In the genomic region with DNA sequence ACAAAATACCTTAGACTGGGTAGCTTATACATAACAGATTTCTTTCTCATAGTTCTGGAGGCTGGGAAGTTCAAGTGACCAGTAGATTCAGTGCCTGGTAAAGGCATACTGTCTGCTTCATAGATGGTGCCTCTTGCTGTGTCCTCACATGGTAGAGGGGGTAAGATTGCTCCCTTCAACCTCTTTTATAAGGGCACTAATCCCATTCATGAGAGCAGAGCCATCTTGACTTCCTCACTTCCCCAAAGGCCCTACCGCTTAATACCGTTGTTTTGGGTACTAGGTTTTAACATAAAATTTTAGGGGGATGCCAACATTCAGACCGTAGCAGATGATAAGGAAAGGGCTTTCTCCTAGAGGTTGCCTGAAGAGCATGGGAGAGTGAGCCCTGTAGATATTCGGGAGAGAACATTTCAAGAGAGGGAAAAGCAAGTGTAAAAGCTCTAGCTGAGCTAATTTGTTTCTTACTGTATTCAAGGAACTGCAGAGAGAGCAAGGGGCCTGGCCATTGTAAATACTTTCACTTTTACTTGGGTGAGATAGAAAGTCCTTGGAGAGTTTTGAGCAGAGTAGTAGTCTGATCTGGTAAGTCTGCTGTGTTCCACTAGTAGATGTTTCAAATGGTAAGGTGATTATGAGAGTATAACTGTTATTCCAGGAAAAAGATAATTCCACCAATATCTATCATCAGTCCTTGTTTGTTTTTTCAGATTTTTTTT, we compare ENCODE assay signal across 8 cellular contexts. TPM values are rescaled to one million over a fixed set of nuclear protein-coding genes. Genes with fewer than 3 reads are reported as not detected.
DNase-seq lines count a peak whose midpoint lies in the region; ATAC-seq and TF ChIP-seq lines count a peak whose summit lies in the region.

No MANE protein-coding gene starts in this region.

- ATAC-seq in GM19463 (IDR thresholded peaks at IDR 0.05; ENCODE audit: unreplicated experiment) (peak; percentile 87), HG03442 (IDR thresholded peaks at IDR 0.05; ENCODE audit: unreplicated experiment) (peak; percentile 97)

- H3K9me3 Mint-ChIP-seq in CD8-positive, alpha-beta memory T cell = no peaks in the 10 kb centered on the region

- no peak for TF ChIP-seq CTCF in coronary artery (IDR thresholded peaks at IDR 0.05)

- peaks cover 44 to 73% (median 59%) of the 10 kb centered on the region in 3 donors for H3K4me1 Mint-ChIP-seq in CD8-positive, alpha-beta memory T cell

- H3K36me3 Mint-ChIP-seq in CD8-positive, alpha-beta memory T cell = peaks cover 0 to 4% (median 4%) of the 10 kb centered on the region in 3 donors

- H3K27me3 Mint-ChIP-seq in CD8-positive, alpha-beta memory T cell = no peaks in the 10 kb centered on the region

- H3K4me3 ChIP-seq in CD8-positive, alpha-beta memory T cell (ENCODE audit: low read length) = no peak overlapping the region
- H3K4me3 ChIP-seq in coronary artery = peak overlapping the region; percentile 11

- peaks cover 11% of the 10 kb centered on the region for H3K4me1 ChIP-seq in CD8-positive, alpha-beta memory T cell (ENCODE audit: insufficient read depth, low read length)

- no peaks in the 10 kb centered on the region for H3K9me3 ChIP-seq in CD8-positive, alpha-beta memory T cell (ENCODE audit: low read length)

- H3K27me3 ChIP-seq in CD8-positive, alpha-beta memory T cell (ENCODE audit: insufficient read depth, low read length, poor library complexity, severe bottlenecking) = no peaks in the 10 kb centered on the region

- H3K4me3 Mint-ChIP-seq in CD8-positive, alpha-beta memory T cell = peak overlapping the region in 6 of 7 donors; percentile 7 to 63 (median 36)

- no peaks in the 10 kb centered on the region for H3K36me3 ChIP-seq in CD8-positive, alpha-beta memory T cell (ENCODE audit: insufficient read depth, low read length)

- POLR2A ChIA-PET in CD8-positive, alpha-beta memory T cell (lab: Charles Lee) = no interaction called here

- peak overlapping the region in 7 of 8 donors; percentile 13 to 83 (median 64) for H3K27ac Mint-ChIP-seq in CD8-positive, alpha-beta memory T cell

- no peak overlapping the region for H3K27ac ChIP-seq in CD8-positive, alpha-beta memory T cell (ENCODE audit: low read depth, low read length)
- H3K27ac ChIP-seq in coronary artery (peak overlapping the region in 1 of 2 donors; percentile 7), caudate nucleus (ENCODE audit: low read depth, low read length) (no peak overlapping the region)

- CTCF ChIA-PET in CD8-positive, alpha-beta memory T cell (lab: Charles Lee) = no interaction called here

- peak in 1 of 5 donors; percentile 5 for DNase-seq in CD8-positive, alpha-beta memory T cell
- DNase-seq in coronary artery (ENCODE audit: low spot score) = no peak
- DNase-seq in hippocampal formation (lab: John Stamatoyannopoulos, UW) = no peak
- no peak for DNase-seq in caudate nucleus (lab: John Stamatoyannopoulos, UW)
- DNase-seq in NCI-H1092 (lab: John Stamatoyannopoulos, UW) = no peak
- DNase-seq in UCSD-AML1 (lab: John Stamatoyannopoulos, UW; ENCODE audit: unreplicated experiment) = no peak

RNA-seq across cellular contexts. Expression of a gene that starts 27.3 kb away (rescaled TPM):
- total RNA-seq in CD8-positive, alpha-beta memory T cell = 10 to 100 TPM in 1 of 2 experiments, 1 to 10 TPM in 1; 9.8 to 13.1 TPM
- 9.1 TPM for polyA plus RNA-seq in CD8-positive, alpha-beta memory T cell
